Comparison of ENCODE assay signal across 8 cellular contexts in the genomic region with DNA sequence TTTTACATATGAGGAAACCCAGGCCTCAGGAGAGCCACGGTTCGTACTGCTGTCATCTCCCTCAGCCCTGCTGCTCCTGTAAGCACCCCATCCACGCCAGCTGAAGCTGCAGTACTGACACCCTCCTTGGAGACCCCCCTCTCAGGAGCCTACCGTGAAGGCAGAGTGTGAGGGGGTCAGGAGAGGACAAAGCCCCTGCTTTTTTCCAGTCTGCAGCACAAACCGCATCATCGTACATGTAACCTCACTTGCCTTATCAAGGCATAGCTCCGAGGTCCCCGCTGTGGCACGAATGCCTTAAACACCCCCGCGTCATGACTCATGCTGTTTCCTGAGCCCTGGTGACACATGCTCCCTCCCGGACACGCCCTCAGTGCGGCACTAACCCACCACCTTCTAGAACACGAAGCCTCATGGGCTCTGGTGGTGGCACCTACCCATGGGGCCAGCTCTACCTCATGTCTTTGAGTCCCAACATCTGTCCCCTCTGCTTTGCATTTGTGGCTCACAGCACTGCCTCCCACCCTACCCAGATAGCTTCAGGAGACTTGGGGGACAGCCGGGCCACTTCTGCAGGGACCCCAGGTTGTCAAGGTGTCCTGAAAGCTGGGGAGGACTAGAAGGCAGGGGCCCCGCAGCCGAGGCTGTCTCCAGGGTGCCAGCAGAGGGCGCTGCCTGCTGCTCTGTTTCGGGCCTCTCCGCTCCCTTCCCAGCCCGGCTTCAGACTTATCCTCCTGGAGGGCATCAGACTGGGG. TPM values are rescaled to one million over a fixed set of nuclear protein-coding genes. Genes with fewer than 3 reads are reported as not detected.
DNase-seq lines count a peak whose midpoint lies in the region; ATAC-seq and TF ChIP-seq lines count a peak whose summit lies in the region.

No MANE protein-coding gene starts in this region.

- H3K4me1 Mint-ChIP-seq in H9, result peaks cover 42 to 47% of the 10 kb centered on the region in 2 experiments

- H4K5ac ChIP-seq in H9 (ENCODE audit: insufficient read length, low read depth, low read length), result no peak overlapping the region

- no peak overlapping the region for H2BK5ac ChIP-seq in H9 (ENCODE audit: insufficient read length, low read length)

- H3T11ph ChIP-seq in H9 (ENCODE audit: low read length), result no peak overlapping the region

- H3K27ac Mint-ChIP-seq in H9, result peak overlapping the region in 2 of 3 experiments; percentile 56 to 85; a peak in 4 of 7 replicates

- H3K79me1 ChIP-seq in H9 (ENCODE audit: insufficient read depth, low read depth, low read length, poor library complexity, severe bottlenecking), result no peaks in the 10 kb centered on the region

- H2BK12ac ChIP-seq in H9 (ENCODE audit: insufficient read length, low read depth, low read length), result no peak overlapping the region

- H3K4ac ChIP-seq in H9 (ENCODE audit: low read depth, low read length), result no peak overlapping the region

- TF ChIP-seq RAD21 in neural cell (conservative IDR thresholded peaks at IDR 0.05), result no peak

- H4K91ac ChIP-seq in H9 (ENCODE audit: insufficient read length, low read depth, low read length), result no peak overlapping the region

- H4K8ac ChIP-seq in H9 (replicated peaks; ENCODE audit: insufficient read length, low read depth, low read length), result no peak overlapping the region

- TF ChIP-seq POLR2A in erythroblast (IDR thresholded peaks at IDR 0.05; ENCODE audit: low read length), result peak; percentile 62

- no peak overlapping the region for H2BK20ac ChIP-seq in H9 (ENCODE audit: low read depth, low read length, poor library complexity, severe bottlenecking)

- no peaks in the 10 kb centered on the region for H3K9me2 ChIP-seq in OCI-LY1 (ENCODE audit: low read depth, low read length)
- no peaks in the 10 kb centered on the region for H3K9me2 ChIP-seq in neural cell (ENCODE audit: insufficient read depth, low read length)

- H3K9me3 Mint-ChIP-seq in H9, result no peaks in the 10 kb centered on the region; a peak in 1 of 5 replicates

- TF ChIP-seq CTCF in BE2C (IDR thresholded peaks at IDR 0.05; ENCODE audit: low read depth, low read length), result peak; percentile 70
- peak; percentile 95 for TF ChIP-seq CTCF in H9 (conservative IDR thresholded peaks at IDR 0.05)
- peak; percentile 95 for TF ChIP-seq CTCF in OCI-LY1 (IDR thresholded peaks at IDR 0.05; ENCODE audit: low read length)
- peak; percentile 54 for TF ChIP-seq CTCF in neural cell (IDR thresholded peaks at IDR 0.05; ENCODE audit: poor library complexity, severe bottlenecking)

- H3K27me3 ChIP-seq in BE2C (no peaks in the 10 kb centered on the region), H9 (ENCODE audit: insufficient read depth, low read length) (no peaks in the 10 kb centered on the region), OCI-LY1 (ENCODE audit: insufficient read depth, low read length) (no peaks in the 10 kb centered on the region), neural cell (ENCODE audit: insufficient read depth, low read depth, low read length) (no peaks in the 10 kb centered on the region)

- H3K4me3 Mint-ChIP-seq in H9, result 0 out of 5 replicates have a peak overlapping the region, but pooled peaks of 1 of the 2 experiments have one; percentile 55

- H3K4me1 ChIP-seq in BE2C (no peaks in the 10 kb centered on the region), H9 (ENCODE audit: insufficient read depth, low read length) (peaks cover 5% of the 10 kb centered on the region; the same call in 1 of the 2 replicates), OCI-LY1 (ENCODE audit: insufficient read depth, low read length, severe bottlenecking) (peaks cover 84% of the 10 kb centered on the region)

- WGBS in H9 (ENCODE audit: extremely low coverage, insufficient read length, low lambda C conversion rate), result no CpG with 5 or more reads among the region's 22 CpGs

- H2AFZ ChIP-seq in H9 (ENCODE audit: low read length) (no peak overlapping the region), OCI-LY1 (ENCODE audit: low read length) (no peak overlapping the region), neural cell (ENCODE audit: low read depth, low read length) (no peak overlapping the region)

- H3K23me2 ChIP-seq in H9 (ENCODE audit: insufficient read length, low read depth, low read length, poor library complexity, severe bottlenecking), result peaks cover 8% of the 10 kb centered on the region

- H3K36me3 Mint-ChIP-seq in H9 (ENCODE audit: insufficient read depth in 1 of 3, low read depth in 3 of 3), result peaks cover 8 to 11% (median 11%) of the 10 kb centered on the region in 3 experiments; a peak in 6 of 7 replicates

- DNase-seq in BE2C (peak; percentile 58), H9 (peak; percentile 78), erythroblast (lab: John Stamatoyannopoulos, UW) (peak; percentile 92 to 97)
- peak; percentile 97 for DNase-seq in activated CD8-positive, alpha-beta memory T cell treated with anti-CD3 and anti-CD28 coated beads, Interleukin-2, amount 50 U/mL, for 4 hours
- peak; percentile 96 for DNase-seq in stimulated activated naive CD8-positive, alpha-beta T cell treated with anti-CD3 and anti-CD28 coated beads, Interleukin-15, Interleukin-2, amounts not matched to agents 100 U/mL and 50 U/mL, for 24 hours

- no peaks in the 10 kb centered on the region for H3K36me3 ChIP-seq in BE2C
- H3K36me3 ChIP-seq in OCI-LY1 (ENCODE audit: insufficient read depth, low read length), result peaks cover 21% of the 10 kb centered on the region; the same call in 1 of the 2 replicates
- H3K36me3 ChIP-seq in neural cell (ENCODE audit: insufficient read depth, low read length), result no peaks in the 10 kb centered on the region

- H3K18ac ChIP-seq in H9 (ENCODE audit: insufficient read length, low read depth, low read length), result no peak overlapping the region

- TF ChIP-seq EP300 in neural cell (conservative IDR thresholded peaks at IDR 0.05; ENCODE audit: poor library complexity, severe bottlenecking), result no peak

- ATAC-seq in stimulated activated naive CD8-positive, alpha-beta T cell treated with anti-CD3 and anti-CD28 coated beads, Interleukin-15, Interleukin-2, amounts not matched to agents 100 U/mL and 50 U/mL, for 24 hours, result peak; percentile 65
- no peak for ATAC-seq in GM19328 (IDR thresholded peaks at IDR 0.05; ENCODE audit: unreplicated experiment)

- H4K20me1 ChIP-seq in H9 (ENCODE audit: control insufficient read depth, insufficient read depth, insufficient read length) (peaks cover 2% of the 10 kb centered on the region), OCI-LY1 (ENCODE audit: insufficient read depth, low read length) (no peaks in the 10 kb centered on the region), neural cell (ENCODE audit: insufficient read depth) (no peaks in the 10 kb centered on the region)

- H2AK5ac ChIP-seq in H9 (ENCODE audit: insufficient read length, low read length), result no peak overlapping the region

- no peak overlapping the region for H3K14ac ChIP-seq in H9 (ENCODE audit: insufficient read depth, low read length)

- no peak overlapping the region for H3K4me2 ChIP-seq in H9 (ENCODE audit: insufficient read depth, insufficient read length, low read length)
- peak overlapping the region; percentile 21; the same call in 1 of the 2 replicates for H3K4me2 ChIP-seq in OCI-LY1 (ENCODE audit: low read length)
- no peak overlapping the region for H3K4me2 ChIP-seq in neural cell (ENCODE audit: low read length)

- no peaks in the 10 kb centered on the region for H3K79me2 ChIP-seq in H9 (ENCODE audit: insufficient read depth, low read length)
- no peaks in the 10 kb centered on the region for H3K79me2 ChIP-seq in OCI-LY1 (ENCODE audit: insufficient read depth, low read length)
- no peaks in the 10 kb centered on the region for H3K79me2 ChIP-seq in neural cell (replicated peaks; ENCODE audit: insufficient read depth, low read length)

- H2BK15ac ChIP-seq in H9 (ENCODE audit: low read depth, low read length), result no peak overlapping the region

- no peak overlapping the region for H3K9ac ChIP-seq in H9 (ENCODE audit: extremely low read depth, insufficient read length, low read length)
- peak overlapping the region; percentile 36; the same call in 1 of the 2 replicates for H3K9ac ChIP-seq in OCI-LY1 (ENCODE audit: low read length)
- H3K9ac ChIP-seq in neural cell (ENCODE audit: low read length), result no peak overlapping the region

- H3F3A ChIP-seq in OCI-LY1 (ENCODE audit: insufficient read depth, low read length), result peaks cover 20% of the 10 kb centered on the region; the same call in 1 of the 2 replicates
- H3F3A ChIP-seq in neural cell (ENCODE audit: insufficient read depth, low read length, poor library complexity, severe bottlenecking), result no peaks in the 10 kb centered on the region

- no peaks in the 10 kb centered on the region; the same call in 1 of the 2 replicates for H3K27me3 Mint-ChIP-seq in H9 (ENCODE audit: low read depth)

- H2BK120ac ChIP-seq in H9 (ENCODE audit: low read depth, low read length, poor library complexity, severe bottlenecking), result no peak overlapping the region

- H3K4me3 ChIP-seq in BE2C (ENCODE audit: low read depth, low read length) (no peak overlapping the region), OCI-LY1 (ENCODE audit: low read depth, low read length, poor library complexity, severe bottlenecking) (no peak overlapping the region), neural cell (ENCODE audit: low read length) (no peak overlapping the region)

- no peak overlapping the region for H3K23ac ChIP-seq in H9 (ENCODE audit: insufficient read length, low read depth, low read length)

- no peak overlapping the region for H3K27ac ChIP-seq in H9 (ENCODE audit: insufficient read length, low read depth, low read length)
- H3K27ac ChIP-seq in OCI-LY1 (ENCODE audit: low read depth, low read length, poor library complexity, severe bottlenecking), result peak overlapping the region; percentile 100
- H3K27ac ChIP-seq in neural cell (ENCODE audit: low read length), result no peak overlapping the region

- no peaks in the 10 kb centered on the region for H3K9me3 ChIP-seq in BE2C
- no peaks in the 10 kb centered on the region for H3K9me3 ChIP-seq in H9 (ENCODE audit: control insufficient read depth, low read depth, low read length)
- H3K9me3 ChIP-seq in OCI-LY1 (ENCODE audit: low read length), result no peaks in the 10 kb centered on the region
- no peaks in the 10 kb centered on the region for H3K9me3 ChIP-seq in neural cell (ENCODE audit: low read length)

- no peak overlapping the region for H3K56ac ChIP-seq in H9 (ENCODE audit: insufficient read length, low read depth, low read length)

RNA-seq across cellular contexts. Expression of a gene that starts 4.9 kb away (rescaled TPM):
- 170 TPM for polyA plus RNA-seq in BE2C (2012; ENCODE audit: insufficient read depth, insufficient read length, low read depth)
- 86.2 and 86.3 TPM in 2 replicates for total RNA-seq in H9 (2021)
- 7.5 and 12.8 TPM in 2 replicates for polyA plus RNA-seq in neural cell
- 7.3 and 9.1 TPM in 2 replicates for polyA minus RNA-seq in neural cell

RNA-seq across cellular contexts. Expression of a gene that starts 21.7 kb away (rescaled TPM):
- polyA plus RNA-seq in BE2C (2012; ENCODE audit: insufficient read depth, insufficient read length, low read depth), result 8.4 TPM
- 13.1 and 13.7 TPM in 2 replicates for total RNA-seq in H9 (2021)
- 18.5 and 19.4 TPM in 2 replicates for polyA plus RNA-seq in neural cell
- 12.0 and 13.9 TPM in 2 replicates for polyA minus RNA-seq in neural cell

RNA-seq across cellular contexts. Expression of a gene that starts 33.0 kb away (rescaled TPM):
- polyA plus RNA-seq in BE2C (2012; ENCODE audit: insufficient read depth, insufficient read length, low read depth), result not detected
- total RNA-seq in H9 (2021), result 3.8 and 4.1 TPM in 2 replicates
- not detected in 2 replicates for polyA plus RNA-seq in neural cell
- polyA minus RNA-seq in neural cell, result not detected in 2 replicates

RNA-seq across cellular contexts. Expression of a gene that starts 50.8 kb away (rescaled TPM):
- 9.7 TPM for polyA plus RNA-seq in BE2C (2012; ENCODE audit: insufficient read depth, insufficient read length, low read depth)
- total RNA-seq in H9 (2021), result 37.9 and 38.6 TPM in 2 replicates
- 20.5 and 26.2 TPM in 2 replicates for polyA plus RNA-seq in neural cell
- 30.4 and 30.9 TPM in 2 replicates for polyA minus RNA-seq in neural cell
